8 cellular contexts compared by ENCODE assay signal in the genomic region with DNA sequence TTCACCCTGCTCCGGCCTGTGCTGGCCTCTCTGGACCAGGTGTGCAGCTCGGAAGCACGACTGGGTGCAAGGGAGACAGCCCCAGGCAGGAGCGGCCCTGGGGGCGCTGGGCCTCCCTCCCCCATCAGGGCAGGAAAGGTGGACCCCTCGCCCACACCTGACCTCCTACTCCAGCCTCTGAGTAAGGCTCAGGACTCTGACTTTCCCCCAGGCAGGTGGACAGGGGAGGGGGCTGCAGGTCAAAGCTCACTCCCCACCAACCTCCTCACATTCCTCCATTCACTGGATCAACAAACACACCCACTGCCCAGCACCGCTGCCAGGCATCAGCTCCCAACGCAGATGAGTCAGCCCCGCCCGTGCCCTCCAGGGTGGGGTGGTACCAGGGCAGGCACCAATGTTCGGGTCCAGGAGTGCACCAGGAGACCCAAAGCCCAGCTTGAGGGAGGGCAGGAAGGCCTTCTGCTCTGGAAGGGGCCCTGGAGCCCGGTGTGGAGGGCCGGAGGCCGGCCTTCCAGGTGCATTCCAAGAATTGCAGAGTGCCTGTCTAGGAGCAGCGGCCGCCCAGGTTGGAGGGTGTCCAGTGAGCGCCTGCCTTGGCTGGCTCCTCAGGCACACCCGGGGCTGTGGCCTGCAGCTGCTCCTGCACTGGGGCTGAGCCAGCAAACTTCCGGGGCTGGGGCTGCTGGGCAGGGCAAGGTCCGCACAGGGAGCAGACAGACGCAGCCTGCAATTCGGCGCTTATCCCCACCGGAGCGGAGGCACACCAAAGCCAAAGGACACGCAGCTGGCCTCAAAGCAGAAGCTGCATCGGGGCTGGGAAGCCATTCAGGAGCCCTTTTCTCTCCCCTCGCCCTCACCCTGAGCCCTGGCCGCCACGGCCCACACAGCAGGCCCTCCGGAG. TPM values are rescaled to one million over a fixed set of nuclear protein-coding genes. Genes with fewer than 3 reads are reported as not detected.
DNase-seq lines count a peak whose midpoint lies in the region; ATAC-seq, FAIRE-seq and TF ChIP-seq lines count a peak whose summit lies in the region.

No MANE protein-coding gene starts in this region.

- no peak overlapping the region for H3K4me3 ChIP-seq in fibroblast of mammary gland (ENCODE audit: control insufficient read depth, low read depth, low read length)
- H3K4me3 ChIP-seq in pancreas = peak overlapping the region in 2 of 4 donors; percentile 91 to 97

- peak overlapping the region; percentile 59 for H3K4me3 Mint-ChIP-seq in activated CD4-positive, alpha-beta T cell treated with anti-CD3 and anti-CD28 coated beads, Interleukin-2, amount 10 ng/mL, durations not matched to agents 7 days and 5 days

- H3K36me3 Mint-ChIP-seq in activated CD4-positive, alpha-beta T cell treated with anti-CD3 and anti-CD28 coated beads, Interleukin-2, amount 10 ng/mL, durations not matched to agents 7 days and 5 days (ENCODE audit: low read depth) = peaks cover 9% of the 10 kb centered on the region

- H3K27ac Mint-ChIP-seq in activated CD4-positive, alpha-beta T cell treated with anti-CD3 and anti-CD28 coated beads, Interleukin-2, amount 10 ng/mL, durations not matched to agents 7 days and 5 days = peak overlapping the region; percentile 71

- CTCF ChIA-PET in activated CD4-positive, alpha-beta T cell treated with anti-CD3 and anti-CD28 coated beads, Interleukin-2, amount 10 ng/mL, durations not matched to agents 7 days and 5 days (lab: Charles Lee) = interaction anchor here (1.2 kb wide), 2 partner anchors 13 to 21 kb away, joined by 3 to 4 read pairs; no protein-coding TSS in a partner anchor

- POLR2A ChIA-PET in activated CD4-positive, alpha-beta T cell treated with anti-CD3 and anti-CD28 coated beads, Interleukin-2, amount 10 ng/mL, durations not matched to agents 7 days and 5 days (lab: Charles Lee) = no interaction called here

- H3K27ac ChIP-seq in pancreas = peak overlapping the region; percentile 78 to 89 (median 83)

- H3K4me1 ChIP-seq in pancreas = peaks cover 10 to 20% (median 11%) of the 10 kb centered on the region in 3 donors

- ATAC-seq in pancreas = peak; percentile 87 to 92 (median 90)
- no peak for ATAC-seq in GM19395 (IDR thresholded peaks at IDR 0.05; ENCODE audit: unreplicated experiment)

- WGBS in pancreas, 2 donors = 24 to 25% methylated on average over 30 to 31 of the region's 31 CpGs

- H3K36me3 ChIP-seq in pancreas = no peaks in the 10 kb centered on the region

- TF ChIP-seq CTCF in fibroblast of mammary gland (conservative IDR thresholded peaks at IDR 0.05; ENCODE audit: control insufficient read depth, insufficient read depth, low read depth, low read length) (no peak), pancreas (IDR thresholded peaks at IDR 0.05) (no peak)

- FAIRE-seq in pancreas (lab: Jason Lieb, UNC) = no peak

- intact Hi-C loops in pancreas (cut with DNase I) = no loop called here

- peaks cover 51% of the 10 kb centered on the region for H3K4me1 Mint-ChIP-seq in activated CD4-positive, alpha-beta T cell treated with anti-CD3 and anti-CD28 coated beads, Interleukin-2, amount 10 ng/mL, durations not matched to agents 7 days and 5 days

- no peaks in the 10 kb centered on the region for H3K9me3 Mint-ChIP-seq in activated CD4-positive, alpha-beta T cell treated with anti-CD3 and anti-CD28 coated beads, Interleukin-2, amount 10 ng/mL, durations not matched to agents 7 days and 5 days

- DNase-seq in activated CD4-positive, alpha-beta T cell treated with anti-CD3 and anti-CD28 coated beads, Interleukin-2, amount 10 ng/mL, durations not matched to agents 7 days and 5 days = no peak
- no peak for DNase-seq in activated CD4-positive, alpha-beta T cell treated with anti-CD3 and anti-CD28 coated beads for 48 hours
- DNase-seq in SHP77 treated with DMSO at 0.1 percent for 48 hours (lab: John Stamatoyannopoulos, UW) (peak; percentile 63), fibroblast of mammary gland (ENCODE audit: low read depth) (peak; percentile 19), pancreas (peak; percentile 92 to 99 (median 95)), NCI-H1930 (lab: John Stamatoyannopoulos, UW) (no peak), NK-92 (lab: John Stamatoyannopoulos, UW; ENCODE audit: unreplicated experiment) (no peak)

- H3K27me3 Mint-ChIP-seq in activated CD4-positive, alpha-beta T cell treated with anti-CD3 and anti-CD28 coated beads, Interleukin-2, amount 10 ng/mL, durations not matched to agents 7 days and 5 days = peaks cover 8% of the 10 kb centered on the region

- no peaks in the 10 kb centered on the region for H3K27me3 ChIP-seq in pancreas

- no peaks in the 10 kb centered on the region for H3K9me3 ChIP-seq in pancreas

RNA-seq across cellular contexts. Expression of gene INF2, which starts 1.6 kb away (rescaled TPM):
- 100 to 1,000 TPM; 163 to 171 TPM for total RNA-seq in activated CD4-positive, alpha-beta T cell treated with anti-CD3 and anti-CD28 coated beads, Interleukin-2, amount 10 ng/mL, durations not matched to agents 7 days and 5 days
- 10 to 100 TPM; 20.4 to 41.1 (median 23.0) TPM for total RNA-seq in pancreas
- polyA plus RNA-seq in pancreas = 10 to 100 TPM; 79.5 to 80.8 TPM

RNA-seq across cellular contexts. Expression of gene ADSS1, which starts 36.2 kb away (rescaled TPM):
- total RNA-seq in activated CD4-positive, alpha-beta T cell treated with anti-CD3 and anti-CD28 coated beads, Interleukin-2, amount 10 ng/mL, durations not matched to agents 7 days and 5 days = 1 to 10 TPM in 1 of 2 experiments, under 1 TPM in 1; 0.81 to 1.2 TPM
- 1 to 10 TPM; 3.5 to 6.4 (median 5.0) TPM for total RNA-seq in pancreas
- 1 to 10 TPM; 6.7 to 6.8 TPM for polyA plus RNA-seq in pancreas

Comparison
In these comparisons a context has a peak if more than half of its experiments do, and no peak if none do; other contexts are left out.
1. DNase-seq: peak in SHP77 treated with DMSO at 0.1 percent for 48 hours (single experiment), fibroblast of mammary gland (single experiment) and pancreas (6 of 6); none in activated CD4-positive, alpha-beta T cell treated with anti-CD3 and anti-CD28 coated beads, Interleukin-2, amount 10 ng/mL, durations not matched to agents 7 days and 5 days (single experiment), activated CD4-positive, alpha-beta T cell treated with anti-CD3 and anti-CD28 coated beads for 48 hours (single experiment), NCI-H1930 (0 of 2) and NK-92 (single experiment).